ENCODE assay signal across 10 cellular contexts in genomic region chr14:61663312-61663974, GRCh38. TPM values are rescaled to one million over a fixed set of nuclear protein-coding genes. Genes with fewer than 3 reads are reported as not detected.
A peak's percentile ranks its signal among the peaks of the same experiment; 100 is the strongest.
DNase-seq lines count a peak whose midpoint lies in the region; ATAC-seq and TF ChIP-seq lines count a peak whose summit lies in the region.
"Had no signal": no experiment of that assay in that cellular context is flagged by ENCODE, and none has a peak within 500 bp of the region (broad histone marks: within the 10 kb centered on the region; RNA-seq: fewer than 3 reads in every experiment).

No MANE protein-coding gene starts in this region.

- no peaks in the 10 kb centered on the region for H3K27me3 Mint-ChIP-seq in T-helper 1 cell treated with Interleukin-12 subunit alpha and Interleukin-12 subunit beta and Interleukin-4 antibody, amounts not matched to agents 30 μg/mL and 1 μg/mL, for 36 hours (ENCODE audit: low read depth)

- DNase-seq in mucosa of descending colon (no peak), tibial nerve (ENCODE audit: low spot score in 2 of 2) (no peak), putamen (ENCODE audit: low spot score) (no peak), epidermal melanocyte (ENCODE audit: insufficient read length, low spot score) (no peak)
- DNase-seq in activated CD4-positive, alpha-beta T cell treated with anti-CD3 and anti-CD28 coated beads for 1 hour = no peak

- intact Hi-C loops in mucosa of descending colon (cut with DNase I, micrococcal nuclease) = no loop called here

- H3K27ac ChIP-seq in tibial nerve = no peak overlapping the region

- no peaks in the 10 kb centered on the region for H3K9me3 ChIP-seq in mucosa of descending colon
- H3K9me3 ChIP-seq in tibial nerve = no peaks in the 10 kb centered on the region

- peaks cover 5% of the 10 kb centered on the region for H3K36me3 Mint-ChIP-seq in T-helper 1 cell treated with Interleukin-12 subunit alpha and Interleukin-12 subunit beta and Interleukin-4 antibody, amounts not matched to agents 30 μg/mL and 1 μg/mL, for 36 hours (ENCODE audit: low read depth)

- WGBS in tibial nerve, 2 donors = 71 to 81% methylated on average over 7 of the region's 7 CpGs

- no peak for TF ChIP-seq POLR2A in tibial nerve (IDR thresholded peaks at IDR 0.05)

- ATAC-seq in HG03175 (IDR thresholded peaks at IDR 0.05; ENCODE audit: unreplicated experiment) = peak; percentile 27
- ATAC-seq in mucosa of descending colon = peak; percentile 6
- ATAC-seq: HCT116 had no signal

- H3K36me3 ChIP-seq in mucosa of descending colon (ENCODE audit: low read depth) = no peaks in the 10 kb centered on the region
- no peaks in the 10 kb centered on the region for H3K36me3 ChIP-seq in tibial nerve

- TF ChIP-seq EP300 in tibial nerve (IDR thresholded peaks at IDR 0.05) = no peak

- H3K4me1 ChIP-seq in mucosa of descending colon (ENCODE audit: low read depth) (peaks cover 9% of the 10 kb centered on the region), tibial nerve (peaks cover 0 to 19% (median 13%) of the 10 kb centered on the region in 4 donors)

- no peaks in the 10 kb centered on the region for H3K27me3 ChIP-seq in tibial nerve

- H3K9me3 Mint-ChIP-seq in T-helper 1 cell treated with Interleukin-12 subunit alpha and Interleukin-12 subunit beta and Interleukin-4 antibody, amounts not matched to agents 30 μg/mL and 1 μg/mL, for 36 hours = peaks cover 3% of the 10 kb centered on the region

- TF ChIP-seq CTCF in mucosa of descending colon (IDR thresholded peaks at IDR 0.05) = no peak
- TF ChIP-seq CTCF in tibial nerve (IDR thresholded peaks at IDR 0.05) = no peak

- peak overlapping the region; percentile 70 for H3K4me3 Mint-ChIP-seq in T-helper 1 cell treated with Interleukin-12 subunit alpha and Interleukin-12 subunit beta and Interleukin-4 antibody, amounts not matched to agents 30 μg/mL and 1 μg/mL, for 36 hours

- H3K4me3 ChIP-seq in GM08714 (ENCODE audit: low read length) = peak overlapping the region; percentile 59; the same call in 1 of the 2 replicates
- H3K4me3 ChIP-seq in mucosa of descending colon = no peak overlapping the region
- no peak overlapping the region for H3K4me3 ChIP-seq in tibial nerve
- H3K4me3 ChIP-seq: K562 had no signal

- peaks cover 67% of the 10 kb centered on the region for H3K4me1 Mint-ChIP-seq in T-helper 1 cell treated with Interleukin-12 subunit alpha and Interleukin-12 subunit beta and Interleukin-4 antibody, amounts not matched to agents 30 μg/mL and 1 μg/mL, for 36 hours (ENCODE audit: low read depth)

- peak overlapping the region; percentile 96 for H3K27ac Mint-ChIP-seq in T-helper 1 cell treated with Interleukin-12 subunit alpha and Interleukin-12 subunit beta and Interleukin-4 antibody, amounts not matched to agents 30 μg/mL and 1 μg/mL, for 36 hours

RNA-seq across cellular contexts. Expression of gene HIF1A, which starts 31.9 kb away (rescaled TPM):
- total RNA-seq in mucosa of descending colon (100 to 1,000 TPM in 1 of 3 donors, 10 to 100 TPM in 2; 66.9 to 112 (median 71.6) TPM), tibial nerve (10 to 100 TPM; 37.9 to 80.4 (median 59.4) TPM)
